Comparison of ENCODE assay signal across 12 cellular contexts in genomic region chr3:187291001-187291511, GRCh38. TPM values are rescaled to one million over a fixed set of nuclear protein-coding genes. Genes with fewer than 3 reads are reported as not detected.
A peak's percentile ranks its signal among the peaks of the same experiment; 100 is the strongest.
DNase-seq lines count a peak whose midpoint lies in the region; ATAC-seq and TF ChIP-seq lines count a peak whose summit lies in the region.
"Had no signal": no experiment of that assay in that cellular context is flagged by ENCODE, and none has a peak within 500 bp of the region (broad histone marks: within the 10 kb centered on the region; RNA-seq: fewer than 3 reads in every experiment).

No MANE protein-coding gene starts in this region.

- no peaks in the 10 kb centered on the region for H3K9me3 ChIP-seq in RWPE2 (ENCODE audit: severe bottlenecking)
- H3K9me3 ChIP-seq in mucosa of stomach (ENCODE audit: control insufficient read depth, low read length): no peaks in the 10 kb centered on the region
- H3K9me3 ChIP-seq: adrenal gland had no signal

- H3K4me1 ChIP-seq in RWPE2 (ENCODE audit: insufficient read depth, poor library complexity, severe bottlenecking): peaks cover 3% of the 10 kb centered on the region
- H3K4me1 ChIP-seq in mucosa of stomach (ENCODE audit: control insufficient read depth, insufficient read depth, low read length): peaks cover 10% of the 10 kb centered on the region
- H3K4me1 ChIP-seq in urinary bladder (ENCODE audit: insufficient read depth): peaks cover 2% of the 10 kb centered on the region

- H3K4me3 ChIP-seq in RWPE2 (ENCODE audit: severe bottlenecking) (no peak overlapping the region), fibroblast of pulmonary artery (replicated peaks; ENCODE audit: low read depth, low read length) (no peak overlapping the region), mucosa of stomach (ENCODE audit: low read length) (no peak overlapping the region), urinary bladder (ENCODE audit: low read depth, low read length) (peak overlapping the region; percentile 37)

- peak overlapping the region; percentile 9 for H3K9ac ChIP-seq in mucosa of stomach (ENCODE audit: low read length)

- no peaks in the 10 kb centered on the region for H3K27me3 ChIP-seq in RWPE2 (ENCODE audit: insufficient read depth, poor library complexity, severe bottlenecking)
- H3K27me3 ChIP-seq in mucosa of stomach (ENCODE audit: control insufficient read depth, insufficient read depth, low read length): peaks cover 4% of the 10 kb centered on the region
- H3K27me3 ChIP-seq: adrenal gland had no signal

- DNase-seq in RWPE2 (ENCODE audit: low spot score): no peak
- peak; percentile 24 for DNase-seq in fibroblast of pulmonary artery (ENCODE audit: low read depth)
- no peak for DNase-seq in epidermal melanocyte (ENCODE audit: insufficient read length, low spot score)
- no peak for DNase-seq in stimulated activated CD4-positive, alpha-beta T cell treated with anti-CD3 and anti-CD28 coated beads, Interleukin-12 subunit alpha, Interleukin-12 subunit beta, amount 100 ng/mL, for 4 hours
- DNase-seq: naive thymus-derived CD8-positive, alpha-beta T cell; NCI-H1105 treated with DMSO at 0.1 percent for 48 hours; stimulated activated naive CD8-positive, alpha-beta T cell treated with anti-CD3 and anti-CD28 coated beads, Interleukin-15, Interleukin-2, amounts not matched to agents 100 U/mL and 50 U/mL, for 24 hours; T1000 had no signal

- 15% methylated on average over 6 of the region's 6 CpGs for WGBS in urinary bladder

- H3K36me3 ChIP-seq in RWPE2 (ENCODE audit: low read depth): no peaks in the 10 kb centered on the region
- H3K36me3 ChIP-seq in mucosa of stomach (ENCODE audit: control insufficient read depth, insufficient read depth, low read length): no peaks in the 10 kb centered on the region
- H3K36me3 ChIP-seq in urinary bladder (ENCODE audit: insufficient read depth): no peaks in the 10 kb centered on the region
- H3K36me3 ChIP-seq: adrenal gland had no signal

- TF ChIP-seq CTCF in RWPE2 (IDR thresholded peaks at IDR 0.05; ENCODE audit: poor library complexity, severe bottlenecking) (no peak), fibroblast of pulmonary artery (IDR thresholded peaks at IDR 0.05; ENCODE audit: low read length, missing control alignments) (no peak)

- H3K27ac ChIP-seq in RWPE2 (ENCODE audit: poor library complexity, severe bottlenecking) (no peak overlapping the region), urinary bladder (ENCODE audit: low read depth) (no peak overlapping the region)
- H3K27ac ChIP-seq: adrenal gland had no signal

- peak; percentile 48; the same call in 2 of the 3 replicates for ATAC-seq in RWPE2 (ENCODE audit: low read depth)
- no peak for ATAC-seq in HG02970 (IDR thresholded peaks at IDR 0.05; ENCODE audit: low FRiP score, unreplicated experiment)
- ATAC-seq: naive thymus-derived CD8-positive, alpha-beta T cell; stimulated activated naive CD8-positive, alpha-beta T cell treated with anti-CD3 and anti-CD28 coated beads, Interleukin-15, Interleukin-2, amounts not matched to agents 100 U/mL and 50 U/mL, for 24 hours had no signal

RNA-seq across cellular contexts. Expression of gene MASP1, which starts 0.5 kb away (rescaled TPM):
- 4.9 TPM for total RNA-seq in urinary bladder
- polyA plus RNA-seq in urinary bladder: 13.1 TPM
- total RNA-seq: naive thymus-derived CD8-positive, alpha-beta T cell had no signal
- polyA plus RNA-seq: naive thymus-derived CD8-positive, alpha-beta T cell had no signal
